ENCODE assay signal across 8 cellular contexts in the genomic region with DNA sequence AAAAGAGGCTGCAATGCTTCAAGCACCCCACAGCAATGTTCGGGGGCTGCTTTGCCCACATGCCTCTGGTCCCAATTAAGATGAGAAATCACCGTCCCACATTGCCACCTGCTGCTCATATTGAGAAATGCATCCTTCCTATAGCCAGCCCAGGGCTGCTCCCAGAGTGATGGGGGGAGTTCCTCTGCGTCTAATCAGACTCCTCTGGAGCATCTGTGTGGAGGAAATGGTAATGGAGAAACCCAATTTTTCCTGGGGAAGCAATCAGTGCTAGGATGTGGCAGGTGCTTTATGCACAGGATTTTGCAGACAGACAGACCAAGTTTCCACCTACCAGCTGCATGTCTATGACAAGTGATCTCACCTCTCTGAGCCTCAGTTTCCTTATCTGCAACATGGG. TPM values are rescaled to one million over a fixed set of nuclear protein-coding genes. Genes with fewer than 3 reads are reported as not detected.
DNase-seq lines count a peak whose midpoint lies in the region; ATAC-seq, FAIRE-seq and TF ChIP-seq lines count a peak whose summit lies in the region.

No MANE protein-coding gene starts in this region.

- intact Hi-C loops in lower lobe of right lung (cut with DNase I) = no loop called here

- DNase-seq in H54 (ENCODE audit: insufficient read length, low spot score) (peak; percentile 40), NCI-H345 treated with DMSO at 0.1 percent for 48 hours (lab: John Stamatoyannopoulos, UW; ENCODE audit: unreplicated experiment) (peak; percentile 52), choroid plexus epithelial cell (ENCODE audit: low read depth) (peak; percentile 67), lower lobe of right lung (no peak)
- peak; percentile 12 to 16 for DNase-seq in stimulated activated CD8-positive, alpha-beta memory T cell treated with anti-CD3 and anti-CD28 coated beads, Interleukin-2, amount 100 ng/mL, for 1 hour (ENCODE audit: low read depth in 2 of 2)

- H3K36me3 ChIP-seq in lower lobe of right lung = peaks cover 4% of the 10 kb centered on the region

- H3K27me3 ChIP-seq in lower lobe of right lung (ENCODE audit: low read depth) = no peaks in the 10 kb centered on the region

- H3K4me3 ChIP-seq in choroid plexus epithelial cell (ENCODE audit: low read depth, low read length) (no peak overlapping the region), lower lobe of right lung (no peak overlapping the region)

- no peak for TF ChIP-seq POLR2A in H54 (IDR thresholded peaks at IDR 0.05; ENCODE audit: low read depth, low read length)

- peak; percentile 49 to 60 for ATAC-seq in activated CD4-positive, CD25-positive, alpha-beta regulatory T cell treated with anti-CD3 and anti-CD28 coated beads, Interleukin-2, amount 50 U/mL, for 24 hours
- ATAC-seq in lower lobe of right lung = peak; percentile 82 to 86
- no peak for ATAC-seq in GM21737 (IDR thresholded peaks at IDR 0.05; ENCODE audit: unreplicated experiment)

- H3K9me3 ChIP-seq in lower lobe of right lung = no peaks in the 10 kb centered on the region

- FAIRE-seq in H54 (lab: Jason Lieb, UNC) = peak; percentile 41

- peak; percentile 89 for TF ChIP-seq CTCF in C4-2B (conservative IDR thresholded peaks at IDR 0.05)
- peak; percentile 85 for TF ChIP-seq CTCF in choroid plexus epithelial cell (conservative IDR thresholded peaks at IDR 0.05; ENCODE audit: low read depth, low read length)
- TF ChIP-seq CTCF in lower lobe of right lung (IDR thresholded peaks at IDR 0.05) = peak; percentile 81

- H3K27ac ChIP-seq in C4-2B (no peak overlapping the region), lower lobe of right lung (no peak overlapping the region)

- peaks cover 8% of the 10 kb centered on the region for H3K4me1 ChIP-seq in lower lobe of right lung

RNA-seq across cellular contexts. Expression of gene PTGIS, which starts 33.6 kb away (rescaled TPM):
- total RNA-seq in lower lobe of right lung = 41.2 TPM

RNA-seq across cellular contexts. Expression of gene KCNB1, which starts 51.8 kb away (rescaled TPM):
- total RNA-seq in lower lobe of right lung = 0.53 TPM
